In genomic region chr17:68527314-68527713, GRCh38 we compare ENCODE assay signal across 20 cellular contexts. TPM values are rescaled to one million over a fixed set of nuclear protein-coding genes. Genes with fewer than 3 reads are reported as not detected.
DNase-seq lines count a peak whose midpoint lies in the region; ATAC-seq, FAIRE-seq and TF ChIP-seq lines count a peak whose summit lies in the region.
"Had no signal": no experiment of that assay in that cellular context is flagged by ENCODE, and none has a peak within 500 bp of the region (broad histone marks: within the 10 kb centered on the region; RNA-seq: fewer than 3 reads in every experiment).

No MANE protein-coding gene starts in this region.

- TF ChIP-seq EP300 in HepG2 (IDR thresholded peaks at IDR 0.05; ENCODE audit: low read depth in 2 of 2, low read length in 2 of 2): no peak
- TF ChIP-seq EP300 in HepG2 (CRISPR knock-in tag; IDR thresholded peaks at IDR 0.05; ENCODE audit: borderline replicate concordance): no peak

- H3K4me1 Mint-ChIP-seq in Calu3 (ENCODE audit: low read depth, unreplicated experiment): no peaks in the 10 kb centered on the region
- H3K4me1 Mint-ChIP-seq: B cell had no signal

- TF ChIP-seq RAD21 in HepG2 (CRISPR knock-in tag; IDR thresholded peaks at IDR 0.05): no peak

- no peak overlapping the region for H3K4me3 Mint-ChIP-seq in Calu3 (ENCODE audit: low read depth, unreplicated experiment)
- H3K4me3 Mint-ChIP-seq: B cell; CD4-positive, CD25-positive, alpha-beta regulatory T cell had no signal

- intact Hi-C loops in Calu3 (cut with micrococcal nuclease; ENCODE audit: unreplicated experiment) (no loop called here), body of pancreas (cut with DNase I) (no loop called here), HepG2 (cut with micrococcal nuclease; ENCODE audit: unreplicated experiment) (no loop called here), right cardiac atrium (cut with DNase I) (no loop called here), aorta (cut with DNase I) (no loop called here)

- WGBS in body of pancreas, 2 donors: 13 to 22% methylated on average over 4 of the region's 4 CpGs
- WGBS in HepG2 (ENCODE audit: low lambda C conversion rate): 93% methylated on average over 4 of the region's 4 CpGs
- WGBS in small intestine, 3 donors: 37 to 66% (median 57%) methylated on average over 4 of the region's 4 CpGs
- WGBS in right cardiac atrium: 85% methylated on average over 4 of the region's 4 CpGs
- 84 to 85% methylated on average over 4 of the region's 4 CpGs for WGBS in aorta, 2 donors

- no peak overlapping the region for H2AFZ ChIP-seq in HepG2 (ENCODE audit: low read length)

- FAIRE-seq in HepG2 (lab: Jason Lieb, UNC) (no peak), small intestine (lab: Jason Lieb, UNC) (no peak)
- FAIRE-seq: RCC 7860 had no signal

- no peak for TF ChIP-seq CTCF in Calu3 (IDR thresholded peaks at IDR 0.05; ENCODE audit: unreplicated experiment)
- TF ChIP-seq CTCF in body of pancreas (IDR thresholded peaks at IDR 0.05): no peak
- no peak for TF ChIP-seq CTCF in HepG2 (CRISPR knock-in tag; IDR thresholded peaks at IDR 0.05)

- H3K4me2 ChIP-seq in HepG2 (ENCODE audit: low read depth, low read length): no peak overlapping the region

- peaks cover 12 to 38% of the 10 kb centered on the region in 2 donors for H3K36me3 ChIP-seq in body of pancreas (replicated peaks in 1 of 2; ENCODE audit: insufficient read depth in 1 of 2, low read depth in 2 of 2)
- H3K36me3 ChIP-seq in HepG2 (replicated peaks in 1 of 2; ENCODE audit: control insufficient read depth in 1 of 2, insufficient read depth in 2 of 2, low read length in 2 of 2): peaks cover 25 to 96% of the 10 kb centered on the region in 2 experiments
- H3K36me3 ChIP-seq in small intestine (ENCODE audit: control insufficient read depth in 2 of 2, insufficient read depth in 2 of 2, low read length in 2 of 2): peaks cover 18 to 33% of the 10 kb centered on the region in 2 donors
- peaks cover 5 to 13% of the 10 kb centered on the region in 2 donors for H3K36me3 ChIP-seq in aorta (ENCODE audit: control insufficient read depth in 1 of 2, insufficient read depth in 2 of 2, low read length in 1 of 2)

- H3K27me3 Mint-ChIP-seq in Calu3 (ENCODE audit: unreplicated experiment): no peaks in the 10 kb centered on the region
- H3K27me3 Mint-ChIP-seq: B cell; CD4-positive, CD25-positive, alpha-beta regulatory T cell had no signal

- CTCF ChIA-PET in Calu3 (lab: Charles Lee): no interaction called here
- CTCF ChIA-PET in HepG2 (lab: Yijun Ruan, JAX; ENCODE audit: low intra/inter-chr PET ratio, low total read pairs): no interaction called here

- peak; percentile 85 for ATAC-seq in body of pancreas
- ATAC-seq in HepG2: no peak
- ATAC-seq in right cardiac atrium: no peak
- ATAC-seq in aorta (ENCODE audit: low FRiP score): no peak
- ATAC-seq: Right ventricle myocardium inferior had no signal

- H3K9me3 ChIP-seq in body of pancreas (no peaks in the 10 kb centered on the region), HepG2 (ENCODE audit: low read length) (no peaks in the 10 kb centered on the region), small intestine (ENCODE audit: control insufficient read depth, low read depth) (no peaks in the 10 kb centered on the region), right cardiac atrium (ENCODE audit: control insufficient read depth, low read length) (no peaks in the 10 kb centered on the region), aorta (ENCODE audit: control insufficient read depth, low read length) (no peaks in the 10 kb centered on the region)
- H3K9me3 ChIP-seq: Caco-2 had no signal

- no TSS peak for BruUV-seq in Calu3 (replicated peaks; lab: Mats Ljungman, UMichigan)
- BruUV-seq in HepG2 (replicated peaks; lab: Mats Ljungman, UMichigan): no TSS peak

- in situ Hi-C loops in HepG2 (cut with HindIII; ENCODE audit: extremely low pct_ligation_motif_present, low pct_unique_long_range_greater_than_20kb): no loop called here

- H3K27me3 ChIP-seq in body of pancreas (no peaks in the 10 kb centered on the region), HepG2 (ENCODE audit: control insufficient read depth in 1 of 2, insufficient read depth in 2 of 2, low read length in 2 of 2) (no peaks in the 10 kb centered on the region), small intestine (ENCODE audit: control insufficient read depth in 2 of 2, insufficient read depth in 2 of 2, low read length in 2 of 2) (no peaks in the 10 kb centered on the region), right cardiac atrium (ENCODE audit: control insufficient read depth, insufficient read depth) (no peaks in the 10 kb centered on the region), aorta (ENCODE audit: control insufficient read depth in 1 of 2, insufficient read depth in 2 of 2, low read length in 1 of 2) (no peaks in the 10 kb centered on the region)

- H3K4me1 ChIP-seq in body of pancreas: peaks cover 26% of the 10 kb centered on the region
- H3K4me1 ChIP-seq in HepG2 (ENCODE audit: insufficient read depth, low read length): no peaks in the 10 kb centered on the region
- no peaks in the 10 kb centered on the region for H3K4me1 ChIP-seq in small intestine (ENCODE audit: control insufficient read depth in 2 of 2, insufficient read depth in 1 of 2, low read depth in 1 of 2, low read length in 1 of 2)
- H3K4me1 ChIP-seq in right cardiac atrium (ENCODE audit: control insufficient read depth, insufficient read depth, low read length): peaks cover 4% of the 10 kb centered on the region
- H3K4me1 ChIP-seq in aorta (ENCODE audit: control insufficient read depth in 1 of 2, insufficient read depth in 2 of 2, low read length in 2 of 2): peaks cover under 1 to 2% of the 10 kb centered on the region in 2 donors
- H3K4me1 ChIP-seq: Caco-2 had no signal

- peaks cover 62% of the 10 kb centered on the region for H3K36me3 Mint-ChIP-seq in Calu3 (ENCODE audit: insufficient read depth, unreplicated experiment)

- no peaks in the 10 kb centered on the region for H3K79me2 ChIP-seq in HepG2 (ENCODE audit: insufficient read depth, low read length)

- peak overlapping the region in 3 of 4 donors; percentile 20 to 72 (median 30) for H3K27ac ChIP-seq in body of pancreas
- no peak overlapping the region for H3K27ac ChIP-seq in HepG2 (ENCODE audit: extremely low read length, insufficient read depth, low read length)
- no peak overlapping the region for H3K27ac ChIP-seq in small intestine (ENCODE audit: low read depth in 1 of 2, low read length in 1 of 2)
- no peak overlapping the region for H3K27ac ChIP-seq in right cardiac atrium (ENCODE audit: low read length)
- H3K27ac ChIP-seq in aorta (ENCODE audit: low read depth in 1 of 2, low read length in 2 of 2): no peak overlapping the region

- TF ChIP-seq POLR2A in body of pancreas (IDR thresholded peaks at IDR 0.05) (no peak), HepG2 (IDR thresholded peaks at IDR 0.05; ENCODE audit: insufficient read depth in 1 of 2, low read depth in 2 of 2, low read length in 2 of 2) (no peak)

- peak overlapping the region; percentile 14 for H3K27ac Mint-ChIP-seq in Calu3 (ENCODE audit: unreplicated experiment)
- H3K27ac Mint-ChIP-seq: B cell had no signal

- H3K9me3 Mint-ChIP-seq in Calu3 (ENCODE audit: low read depth, unreplicated experiment): no peaks in the 10 kb centered on the region
- H3K9me3 Mint-ChIP-seq: CD4-positive, CD25-positive, alpha-beta regulatory T cell had no signal

- POLR2A ChIA-PET in HepG2 (lab: Yijun Ruan, JAX): no interaction called here

- no peaks in the 10 kb centered on the region for H4K20me1 ChIP-seq in HepG2 (ENCODE audit: insufficient read depth, low read length)

- DNase-seq in Calu3: no peak
- peak in 1 of 4 donors; percentile 33 for DNase-seq in body of pancreas
- DNase-seq in HepG2 (ENCODE audit: low spot score): no peak
- peak; percentile 43 for DNase-seq in small intestine
- DNase-seq in right cardiac atrium: no peak
- no peak for DNase-seq in activated CD4-positive, alpha-beta T cell treated with anti-CD3 and anti-CD28 coated beads, Interleukin-2, amount 50 U/mL, for 4 hours
- no peak for DNase-seq in NCI-H2171 treated with DMSO at 0.1 percent for 48 hours (lab: John Stamatoyannopoulos, UW)
- no peak for DNase-seq in aorta
- DNase-seq: Caco-2; CD4-positive, CD25-positive, alpha-beta regulatory T cell; GF-D8; GOT3; NCI-H1105; NCI-H2081; NCI-H446 treated with DMSO at 0.1 percent for 48 hours; NCI-H748 treated with DMSO at 0.1 percent for 48 hours; NK-92 treated with Interleukin-12 subunit alpha and Interleukin-12 subunit beta, amount 100 ng/mL, for 24 hours had no signal

- H3K9ac ChIP-seq in HepG2 (ENCODE audit: insufficient read depth, low read depth, low read length): no peak overlapping the region

- H3K4me3 ChIP-seq in body of pancreas (no peak overlapping the region), HepG2 (replicated peaks in 1 of 3; ENCODE audit: insufficient read depth in 1 of 3, low read depth in 2 of 3, low read length in 3 of 3) (no peak overlapping the region), small intestine (ENCODE audit: low read depth in 1 of 2, low read length in 2 of 2) (no peak overlapping the region), right cardiac atrium (ENCODE audit: low read length) (no peak overlapping the region), aorta (ENCODE audit: low read length in 2 of 2) (no peak overlapping the region)

RNA-seq across cellular contexts. Expression of gene PRKAR1A, which starts 15.1 kb away (rescaled TPM):
- total RNA-seq in Calu3 (2022) (239 and 248 TPM in 2 replicates), body of pancreas (10 to 100 TPM; 71.2 to 80.7 TPM), HepG2 (2016; rRNA removed; fragmentation: Illumina TruSeq; extraction: Trizol) (266 and 335 TPM in 2 replicates), right cardiac atrium (100 to 1,000 TPM; 545 to 768 (median 595) TPM), aorta (100 to 1,000 TPM; 251 to 297 TPM)
- total RNA-seq in HepG2 (2016; cell fraction: cytosol; rRNA removed; fragmentation: Illumina TruSeq; extraction: Trizol; ENCODE audit: low read depth): 24.5 and 25.0 TPM in 2 replicates
- total RNA-seq in HepG2 (2016; cell fraction: insoluble cytoplasmic fraction; rRNA removed; fragmentation: Illumina TruSeq; extraction: Trizol): 274 and 331 TPM in 2 replicates
- total RNA-seq in HepG2 (2016; cell fraction: membrane; rRNA removed; fragmentation: Illumina TruSeq; extraction: Trizol): 50.4 and 51.0 TPM in 2 replicates
- total RNA-seq in HepG2 (2016; cell fraction: nucleus; rRNA removed; fragmentation: Illumina TruSeq; extraction: Trizol): 144 and 151 TPM in 2 replicates
- polyA plus RNA-seq in HepG2 (2011; rRNA removed) (250 and 265 TPM in 2 replicates), small intestine (10 to 100 TPM; 22.4 to 61.6 (median 32.7) TPM), right cardiac atrium (187 TPM), aorta (100 to 1,000 TPM in 1 of 2 donors, 10 to 100 TPM in 1; 97.0 to 104 TPM)
- polyA plus RNA-seq in HepG2 (2011; cell fraction: cytosol; rRNA removed): 227 and 241 TPM in 2 replicates
- 192 and 209 TPM in 2 replicates for polyA plus RNA-seq in HepG2 (2011; cell fraction: nucleus; rRNA removed)
- polyA plus RNA-seq in HepG2 (2012): 200 and 223 TPM in 2 replicates
- polyA plus RNA-seq in HepG2 (2016; cell fraction: cytosol; fragmentation: Illumina TruSeq; extraction: Trizol; ENCODE audit: low read depth): 19.1 and 23.5 TPM in 2 replicates
- 302 and 333 TPM in 2 replicates for polyA plus RNA-seq in HepG2 (2016; cell fraction: insoluble cytoplasmic fraction; fragmentation: Illumina TruSeq; extraction: Trizol; ENCODE audit: low read depth)
- polyA plus RNA-seq in HepG2 (2016; cell fraction: membrane; fragmentation: Illumina TruSeq; extraction: Trizol; ENCODE audit: low read depth): 32.1 and 33.4 TPM in 2 replicates
- 152 and 173 TPM in 2 replicates for polyA plus RNA-seq in HepG2 (2016; cell fraction: nucleus; fragmentation: Illumina TruSeq; extraction: Trizol; ENCODE audit: insufficient read depth, low read depth)
- 250 and 886 TPM in 2 replicates for polyA minus RNA-seq in HepG2 (2011; rRNA and poly(A)+ RNA removed; ENCODE audit: low replicate concordance)
- 449 and 493 TPM in 2 replicates for polyA minus RNA-seq in HepG2 (2011; cell fraction: cytosol; rRNA and poly(A)+ RNA removed)
- 609 and 625 TPM in 2 replicates for polyA minus RNA-seq in HepG2 (2011; cell fraction: nucleus; rRNA and poly(A)+ RNA removed)

Comparison
In these comparisons a context has a peak if more than half of its experiments do, and no peak if none do; other contexts are left out.
1. H3K27ac ChIP-seq: peak in body of pancreas (3 of 4); none in HepG2 (single experiment), small intestine (0 of 2), right cardiac atrium (single experiment) and aorta (0 of 2).